Comparison of ENCODE assay signal across 19 cellular contexts in genomic region chr17:80097307-80097630, GRCh38. TPM values are rescaled to one million over a fixed set of nuclear protein-coding genes. Genes with fewer than 3 reads are reported as not detected.
A peak's percentile ranks its signal among the peaks of the same experiment; 100 is the strongest.
DNase-seq lines count a peak whose midpoint lies in the region; ATAC-seq and TF ChIP-seq lines count a peak whose summit lies in the region.
"Had no signal": no experiment of that assay in that cellular context is flagged by ENCODE, and none has a peak within 500 bp of the region (broad histone marks: within the 10 kb centered on the region; RNA-seq: fewer than 3 reads in every experiment).

No MANE protein-coding gene starts in this region.

- CTCF ChIA-PET in activated CD4-positive, alpha-beta T cell treated with anti-CD3 and anti-CD28 coated beads, Interleukin-2, amount 10 ng/mL, durations not matched to agents 7 days and 5 days (lab: Charles Lee): no interaction called here
- CTCF ChIA-PET in A673 (lab: Charles Lee): no interaction called here

- no peak for DNase-seq in activated CD4-positive, alpha-beta T cell treated with anti-CD3 and anti-CD28 coated beads, Interleukin-2, amount 10 ng/mL, durations not matched to agents 7 days and 5 days
- no peak for DNase-seq in activated CD4-positive, alpha-beta T cell treated with anti-CD3 and anti-CD28 coated beads for 48 hours
- DNase-seq in endothelial cell (ENCODE audit: low spot score) (no peak), nephron progenitor cell (no peak), chondrocyte (ENCODE audit: low spot score) (no peak), A673 (ENCODE audit: low spot score) (no peak)
- DNase-seq: 8988T; AML-193; CD8-positive, alpha-beta T cell; DND-41; NCI-H1105; NCI-H2029 treated with DMSO at 0.1 percent for 48 hours; NCI-H345; NCI-H524; Peyer's patch had no signal

- H3K36me3 Mint-ChIP-seq in activated CD4-positive, alpha-beta T cell treated with anti-CD3 and anti-CD28 coated beads, Interleukin-2, amount 10 ng/mL, durations not matched to agents 7 days and 5 days (ENCODE audit: low read depth): no peaks in the 10 kb centered on the region
- no peaks in the 10 kb centered on the region for H3K36me3 Mint-ChIP-seq in endothelial cell (ENCODE audit: low read depth, unreplicated experiment)
- peaks cover 8% of the 10 kb centered on the region for H3K36me3 Mint-ChIP-seq in nephron progenitor cell (ENCODE audit: low read depth)
- H3K36me3 Mint-ChIP-seq in chondrocyte (ENCODE audit: low read depth): no peaks in the 10 kb centered on the region
- H3K36me3 Mint-ChIP-seq: CD8-positive, alpha-beta T cell had no signal

- H3K27me3 Mint-ChIP-seq in activated CD4-positive, alpha-beta T cell treated with anti-CD3 and anti-CD28 coated beads, Interleukin-2, amount 10 ng/mL, durations not matched to agents 7 days and 5 days: peaks cover 6% of the 10 kb centered on the region
- H3K27me3 Mint-ChIP-seq in endothelial cell (ENCODE audit: unreplicated experiment) (peaks cover 12% of the 10 kb centered on the region), nephron progenitor cell (ENCODE audit: low read depth, poor library complexity) (peaks cover 14% of the 10 kb centered on the region), chondrocyte (ENCODE audit: low read depth) (no peaks in the 10 kb centered on the region)

- no TSS peak for BruUV-seq in A673 (replicated peaks; lab: Mats Ljungman, UMichigan)

- TF ChIP-seq CTCF in endothelial cell (IDR thresholded peaks at IDR 0.05; ENCODE audit: unreplicated experiment) (no peak), nephron progenitor cell (IDR thresholded peaks at IDR 0.05) (no peak), chondrocyte (IDR thresholded peaks at IDR 0.05) (no peak), A673 (conservative IDR thresholded peaks at IDR 0.05; ENCODE audit: low read depth, low read length) (no peak)

- peaks cover 22% of the 10 kb centered on the region for H3K4me1 Mint-ChIP-seq in activated CD4-positive, alpha-beta T cell treated with anti-CD3 and anti-CD28 coated beads, Interleukin-2, amount 10 ng/mL, durations not matched to agents 7 days and 5 days
- H3K4me1 Mint-ChIP-seq in endothelial cell (ENCODE audit: unreplicated experiment): peaks cover 2% of the 10 kb centered on the region
- peaks cover 57% of the 10 kb centered on the region for H3K4me1 Mint-ChIP-seq in nephron progenitor cell
- H3K4me1 Mint-ChIP-seq in chondrocyte (ENCODE audit: low read depth): peaks cover 9% of the 10 kb centered on the region

- H3K4me1 ChIP-seq in A673 (ENCODE audit: insufficient read depth, low read length, poor library complexity, severe bottlenecking): no peaks in the 10 kb centered on the region

- no peaks in the 10 kb centered on the region for H3K27me3 ChIP-seq in A673 (replicated peaks; ENCODE audit: insufficient read depth, low read depth, low read length, poor library complexity)
- H3K27me3 ChIP-seq: Peyer's patch had no signal

- peak overlapping the region; percentile 36 for H3K27ac Mint-ChIP-seq in activated CD4-positive, alpha-beta T cell treated with anti-CD3 and anti-CD28 coated beads, Interleukin-2, amount 10 ng/mL, durations not matched to agents 7 days and 5 days
- H3K27ac Mint-ChIP-seq in endothelial cell (ENCODE audit: unreplicated experiment): peak overlapping the region; percentile 72
- H3K27ac Mint-ChIP-seq in nephron progenitor cell: peak overlapping the region; percentile 93
- H3K27ac Mint-ChIP-seq in chondrocyte (ENCODE audit: unreplicated experiment): no peak overlapping the region
- H3K27ac Mint-ChIP-seq: CD8-positive, alpha-beta T cell had no signal

- H3K4me3 ChIP-seq in A673 (ENCODE audit: low read depth, low read length, poor library complexity, severe bottlenecking): no peak overlapping the region
- H3K4me3 ChIP-seq: GM12878, Peyer's patch had no signal

- intact Hi-C loops in A673 (cut with micrococcal nuclease; ENCODE audit: unreplicated experiment): no loop called here

- no peak overlapping the region for H3K27ac ChIP-seq in A673 (ENCODE audit: low read depth, low read length, poor library complexity, severe bottlenecking)
- H3K27ac ChIP-seq: HL-60, KMS-11, Peyer's patch had no signal

- no peak overlapping the region for H3K4me3 Mint-ChIP-seq in activated CD4-positive, alpha-beta T cell treated with anti-CD3 and anti-CD28 coated beads, Interleukin-2, amount 10 ng/mL, durations not matched to agents 7 days and 5 days
- H3K4me3 Mint-ChIP-seq in endothelial cell (ENCODE audit: unreplicated experiment) (no peak overlapping the region), nephron progenitor cell (no peak overlapping the region), chondrocyte (ENCODE audit: unreplicated experiment) (no peak overlapping the region)
- H3K4me3 Mint-ChIP-seq: CD8-positive, alpha-beta T cell had no signal

- H3K36me3 ChIP-seq in A673 (ENCODE audit: insufficient read depth, low read length, poor library complexity, severe bottlenecking): no peaks in the 10 kb centered on the region
- H3K36me3 ChIP-seq: Peyer's patch had no signal

- POLR2A ChIA-PET in activated CD4-positive, alpha-beta T cell treated with anti-CD3 and anti-CD28 coated beads, Interleukin-2, amount 10 ng/mL, durations not matched to agents 7 days and 5 days (lab: Charles Lee): no interaction called here
- POLR2A ChIA-PET in A673 (lab: Charles Lee; ENCODE audit: low non-redundant PET): no interaction called here

- no peak for ATAC-seq in GM21360 (IDR thresholded peaks at IDR 0.05; ENCODE audit: unreplicated experiment)
- ATAC-seq: CD8-positive, alpha-beta T cell; GM12878 had no signal

- no peaks in the 10 kb centered on the region for H3K9me3 Mint-ChIP-seq in activated CD4-positive, alpha-beta T cell treated with anti-CD3 and anti-CD28 coated beads, Interleukin-2, amount 10 ng/mL, durations not matched to agents 7 days and 5 days
- H3K9me3 Mint-ChIP-seq in endothelial cell (ENCODE audit: unreplicated experiment) (no peaks in the 10 kb centered on the region), nephron progenitor cell (peaks cover 2% of the 10 kb centered on the region), chondrocyte (ENCODE audit: low read depth) (no peaks in the 10 kb centered on the region)
- H3K9me3 Mint-ChIP-seq: CD8-positive, alpha-beta T cell had no signal

- H3K9me3 ChIP-seq in A673 (ENCODE audit: low read depth, low read length, poor library complexity, severe bottlenecking): no peaks in the 10 kb centered on the region
- H3K9me3 ChIP-seq: Peyer's patch had no signal

RNA-seq across cellular contexts. Expression of gene GAA, which starts 4.1 kb away (rescaled TPM):
- 10 to 100 TPM; 14.7 to 16.3 TPM for total RNA-seq in activated CD4-positive, alpha-beta T cell treated with anti-CD3 and anti-CD28 coated beads, Interleukin-2, amount 10 ng/mL, durations not matched to agents 7 days and 5 days
- 93.0 TPM for total RNA-seq in endothelial cell (ENCODE audit: unreplicated experiment)
- 42.3 to 59.8 TPM (median 45.7 TPM) in 3 replicates for total RNA-seq in chondrocyte
- 7.5 and 12.7 TPM in 2 replicates for total RNA-seq in A673 (2021)

RNA-seq across cellular contexts. Expression of gene EIF4A3, which starts 49.7 kb away (rescaled TPM):
- total RNA-seq in activated CD4-positive, alpha-beta T cell treated with anti-CD3 and anti-CD28 coated beads, Interleukin-2, amount 10 ng/mL, durations not matched to agents 7 days and 5 days: 100 to 1,000 TPM; 148 to 157 TPM
- 76.6 TPM for total RNA-seq in endothelial cell (ENCODE audit: unreplicated experiment)
- total RNA-seq in chondrocyte: 63.2 to 76.2 TPM (median 64.0 TPM) in 3 replicates
- 155 and 158 TPM in 2 replicates for total RNA-seq in A673 (2021)
